ENCODE assay signal across 9 cellular contexts in genomic region chr22:45317551-45318167, GRCh38. TPM values are rescaled to one million over a fixed set of nuclear protein-coding genes. Genes with fewer than 3 reads are reported as not detected.
DNase-seq lines count a peak whose midpoint lies in the region; ATAC-seq and TF ChIP-seq lines count a peak whose summit lies in the region.
"Had no signal": no experiment of that assay in that cellular context is flagged by ENCODE, and none has a peak within 500 bp of the region (broad histone marks: within the 10 kb centered on the region; RNA-seq: fewer than 3 reads in every experiment).

No MANE protein-coding gene starts in this region.

- H3K27me3 ChIP-seq in DOHH2 (ENCODE audit: control insufficient read depth, low read length): no peaks in the 10 kb centered on the region
- no peaks in the 10 kb centered on the region for H3K27me3 ChIP-seq in right lobe of liver

- 33% methylated on average over 15 of the region's 19 CpGs for WGBS in right lobe of liver (ENCODE audit: insufficient coverage, low coverage, low lambda C conversion rate, missing lambda C conversion rate)

- DNase-seq in NCI-H69 (lab: John Stamatoyannopoulos, UW) (peak; percentile 34), caudate nucleus (lab: John Stamatoyannopoulos, UW) (peak in 21 of 61 donors; percentile 9 to 80 (median 24)), right lobe of liver (peak in 1 of 3 donors; percentile 80), type B pancreatic cell (ENCODE audit: extremely low spot score, unreplicated experiment) (no peak), middle frontal gyrus (ENCODE audit: extremely low spot score, low spot score) (no peak)

- peaks cover 81% of the 10 kb centered on the region for H3K79me2 ChIP-seq in DOHH2 (ENCODE audit: control insufficient read depth, low read length)

- H4K20me1 ChIP-seq in DOHH2 (ENCODE audit: control insufficient read depth, insufficient read depth, low read depth, low read length): 0 out of 2 replicates have a peak, but pooled peaks cover 2% of the 10 kb centered on the region

- H3F3A ChIP-seq in DOHH2 (ENCODE audit: control insufficient read depth, insufficient read depth): no peaks in the 10 kb centered on the region; the same call in 1 of the 2 replicates

- TF ChIP-seq POLR2A in right lobe of liver (IDR thresholded peaks at IDR 0.05): no peak

- H3K9me2 ChIP-seq in DOHH2 (replicated peaks; ENCODE audit: control insufficient read depth, low read length): no peaks in the 10 kb centered on the region

- peaks cover 4% of the 10 kb centered on the region for H3K36me3 ChIP-seq in DOHH2 (ENCODE audit: control insufficient read depth, low read length)
- no peaks in the 10 kb centered on the region for H3K36me3 ChIP-seq in right lobe of liver

- peak overlapping the region; percentile 69 for H3K4me3 Mint-ChIP-seq in type B pancreatic cell

- H3K27me3 Mint-ChIP-seq in type B pancreatic cell: no peaks in the 10 kb centered on the region

- peak; percentile 34 for TF ChIP-seq CTCF in DOHH2 (IDR thresholded peaks at IDR 0.05; ENCODE audit: low read depth, low read length, poor library complexity, severe bottlenecking)
- TF ChIP-seq CTCF in right lobe of liver (IDR thresholded peaks at IDR 0.05): peak in 2 of 4 donors; percentile 6 to 14
- TF ChIP-seq CTCF in type B pancreatic cell (conservative IDR thresholded peaks at IDR 0.05): peak; percentile 47

- intact Hi-C loops in right lobe of liver (cut with DNase I): no loop called here

- H3K4me1 ChIP-seq in DOHH2 (ENCODE audit: control insufficient read depth, low read length): peaks cover 21% of the 10 kb centered on the region
- peaks cover 0 to 32% (median 0%) of the 10 kb centered on the region in 4 donors for H3K4me1 ChIP-seq in right lobe of liver

- H3K36me3 Mint-ChIP-seq in type B pancreatic cell: peaks cover 8% of the 10 kb centered on the region

- peaks cover 47% of the 10 kb centered on the region for H3K4me1 Mint-ChIP-seq in type B pancreatic cell (ENCODE audit: unreplicated experiment)

- H3K9me3 ChIP-seq in DOHH2 (ENCODE audit: control insufficient read depth, insufficient read depth, low read length) (no peaks in the 10 kb centered on the region), right lobe of liver (no peaks in the 10 kb centered on the region)

- no peaks in the 10 kb centered on the region for H3K9me3 Mint-ChIP-seq in type B pancreatic cell

- peak overlapping the region; percentile 67 for H3K4me3 ChIP-seq in DOHH2 (ENCODE audit: low read length)
- no peak overlapping the region for H3K4me3 ChIP-seq in right lobe of liver

- H3K27ac Mint-ChIP-seq in type B pancreatic cell: peak overlapping the region; percentile 78

- H3K27ac ChIP-seq in DOHH2 (ENCODE audit: low read depth, low read length): peak overlapping the region; percentile 38
- peak overlapping the region; percentile 82 for H3K27ac ChIP-seq in caudate nucleus (ENCODE audit: low read depth, low read length)
- H3K27ac ChIP-seq in right lobe of liver: peak overlapping the region in 2 of 3 donors; percentile 52 to 63

- ATAC-seq in right lobe of liver (peak; percentile 39 to 64 (median 52)), HG02623 (IDR thresholded peaks at IDR 0.05; ENCODE audit: unreplicated experiment) (no peak), GM21390 (IDR thresholded peaks at IDR 0.05; ENCODE audit: unreplicated experiment) (no peak)

- H3K4me2 ChIP-seq in DOHH2 (ENCODE audit: low read length): peak overlapping the region; percentile 75

RNA-seq across cellular contexts. Expression of gene FAM118A, which starts 7.9 kb away (rescaled TPM):
- total RNA-seq in right lobe of liver (10 to 100 TPM in 4 of 6 experiments, 1 to 10 TPM in 2; 5.6 to 43.0 (median 17.3) TPM), type B pancreatic cell (ENCODE audit: low replicate concordance) (89.7 and 121 TPM in 2 replicates)

RNA-seq across cellular contexts. Expression of gene UPK3A, which starts 32.9 kb away (rescaled TPM):
- total RNA-seq in right lobe of liver (not detected), type B pancreatic cell (ENCODE audit: low replicate concordance) (0.29 and 0.62 TPM in 2 replicates)
- total RNA-seq: T-helper 2 cell treated with Interferon-gamma antibody and Interleukin-4, amounts not matched to agents 100 ng/mL and 5 ng/mL, for 36 hours had no signal

Comparison
In these comparisons a context has a peak if more than half of its experiments do, and no peak if none do; other contexts are left out.
1. ATAC-seq: peak in right lobe of liver (4 of 4); none in HG02623 (single experiment) and GM21390 (single experiment).
2. Peak in every context shown above with its lines, with median percentiles within 50 percentile points of each other: H3K27ac ChIP-seq.